16 cellular contexts compared by ENCODE assay signal in genomic region chr7:70771447-70771846, GRCh38.
"Had no signal": no experiment of that assay in that cellular context is flagged by ENCODE, and none has a peak within 500 bp of the region (broad histone marks: within the 10 kb centered on the region; RNA-seq: fewer than 3 reads in every experiment).

No MANE protein-coding gene starts in this region.

- H3K4me2 ChIP-seq: hepatocyte, smooth muscle cell had no signal

- DNase-seq: cortex of kidney; effector memory CD4-positive, alpha-beta T cell; foreskin keratinocyte; mammary epithelial cell; mucosa of descending colon; naive thymus-derived CD8-positive, alpha-beta T cell; right cardiac atrium; stimulated activated CD4-positive, alpha-beta T cell treated with anti-CD3 and anti-CD28 coated beads, Interleukin-2, amount 100 ng/mL, for 48 hours; stimulated activated naive CD8-positive, alpha-beta T cell treated with anti-CD3 and anti-CD28 coated beads, Interleukin-15, Interleukin-2, amounts not matched to agents 100 U/mL and 50 U/mL, for 24 hours; tibial artery; uterus had no signal

- H3K79me2 ChIP-seq: hepatocyte had no signal

- H3K27me3 ChIP-seq: foreskin keratinocyte, hepatocyte, tibial artery, upper lobe of left lung, uterus had no signal

- H3K4me1 ChIP-seq: foreskin keratinocyte, tibial artery, uterus had no signal

- H3K4me3 ChIP-seq: hepatocyte, mucosa of descending colon, smooth muscle cell, tibial artery, upper lobe of left lung, uterus had no signal

- H3K27ac Mint-ChIP-seq: naive thymus-derived CD8-positive, alpha-beta T cell had no signal

- H3K9me3 ChIP-seq: mucosa of descending colon, tibial artery, upper lobe of left lung, uterus had no signal

- H3K4me1 Mint-ChIP-seq: naive thymus-derived CD8-positive, alpha-beta T cell had no signal

- H2AFZ ChIP-seq: hepatocyte had no signal

- ATAC-seq: foreskin keratinocyte; left lobe of liver; mucosa of descending colon; naive thymus-derived CD8-positive, alpha-beta T cell; right cardiac atrium; stimulated activated naive CD8-positive, alpha-beta T cell treated with anti-CD3 and anti-CD28 coated beads, Interleukin-15, Interleukin-2, amounts not matched to agents 100 U/mL and 50 U/mL, for 24 hours had no signal

- H3K27ac ChIP-seq: foreskin keratinocyte, hepatocyte, tibial artery, upper lobe of left lung, uterus had no signal

- H3K9me3 Mint-ChIP-seq: naive thymus-derived CD8-positive, alpha-beta T cell; neural crest cell had no signal

- H3K36me3 ChIP-seq: uterus had no signal

- H3K4me3 Mint-ChIP-seq: naive thymus-derived CD8-positive, alpha-beta T cell; neural crest cell had no signal

- H3K36me3 Mint-ChIP-seq: naive thymus-derived CD8-positive, alpha-beta T cell had no signal
